ENCODE assay signal across 1 cellular context in genomic region chr2:159123786-159124185, GRCh38.
TF ChIP-seq lines count a peak whose summit lies in the region.

No MANE protein-coding gene starts in this region.

TF ChIP-seq in GM23338, 12 proteins besides CTCF, POLR2A, EP300 and RAD21 (continued from another document):
- TF ChIP-seq ZNF462 (CRISPR knock-in tag; IDR thresholded peaks at IDR 0.05) (no peak), POLR2AphosphoS5 (IDR thresholded peaks at IDR 0.05; ENCODE audit: low read depth) (no peak), ZNF331 (CRISPR knock-in tag; IDR thresholded peaks at IDR 0.05; ENCODE audit: low read depth) (no peak), JUNB (IDR thresholded peaks at IDR 0.05; ENCODE audit: unreplicated experiment) (no peak), CREB1 (CRISPR knock-in tag; IDR thresholded peaks at IDR 0.05; ENCODE audit: low read depth) (no peak), ETS1 (IDR thresholded peaks at IDR 0.05) (no peak), STAT1 (IDR thresholded peaks at IDR 0.05; ENCODE audit: unreplicated experiment) (no peak)
